In the genomic region with DNA sequence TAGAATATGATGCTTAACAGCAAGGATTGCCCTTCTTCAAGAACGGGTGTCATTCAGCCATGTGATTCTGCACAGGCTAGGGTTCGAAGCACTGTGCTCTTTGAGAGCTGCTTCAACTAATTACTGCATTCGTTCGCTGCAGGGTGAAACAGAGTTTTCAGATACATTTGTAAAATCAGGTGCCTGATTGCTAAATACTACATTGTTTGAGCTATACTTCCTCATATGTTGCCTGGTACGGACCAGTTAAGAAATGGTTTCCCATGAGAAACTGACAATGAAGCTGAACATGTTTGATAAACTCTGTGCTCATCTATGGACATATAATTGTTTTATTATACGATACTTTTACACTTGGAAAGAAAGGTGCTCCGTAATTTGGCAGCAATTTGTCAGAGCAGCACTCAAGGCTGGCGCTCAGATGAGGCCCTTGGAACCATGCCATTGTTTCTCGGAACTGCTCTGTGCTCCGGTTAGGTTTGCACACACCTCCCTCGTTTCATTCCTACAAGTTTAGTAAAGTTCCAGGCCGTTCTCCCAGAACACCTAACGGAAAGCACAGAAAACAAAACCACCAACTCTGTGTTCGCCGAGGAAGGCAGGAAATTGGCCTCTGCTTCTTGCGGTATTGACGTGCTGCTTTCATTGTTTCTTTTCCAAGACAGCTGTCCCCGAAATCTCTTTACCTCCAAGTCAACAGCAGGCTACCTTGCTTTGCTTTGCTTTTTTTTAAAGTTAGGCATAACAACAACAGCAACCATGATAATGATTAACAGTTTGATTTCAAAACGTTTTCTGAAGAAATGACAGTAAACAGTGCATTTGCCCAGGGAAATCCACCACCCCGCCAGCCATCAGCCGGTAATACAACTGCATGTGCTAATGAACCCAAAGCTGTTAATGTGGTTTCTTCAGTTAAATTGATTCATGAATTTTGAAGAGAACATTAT, we compare ENCODE assay signal across 8 cellular contexts.
DNase-seq lines count a peak whose midpoint lies in the region; ATAC-seq and TF ChIP-seq lines count a peak whose summit lies in the region.

No MANE protein-coding gene starts in this region.

- H2AK5ac ChIP-seq in H9 (ENCODE audit: insufficient read length, low read length) = no peak overlapping the region

- no peak overlapping the region for H3K56ac ChIP-seq in H9 (ENCODE audit: insufficient read length, low read depth, low read length)

- no peak overlapping the region for H3K4ac ChIP-seq in H9 (ENCODE audit: low read depth, low read length)

- no peak for ATAC-seq in naive B cell (ENCODE audit: low read depth in 2 of 2)
- no peak for ATAC-seq in HG03442 (IDR thresholded peaks at IDR 0.05; ENCODE audit: unreplicated experiment)
- ATAC-seq in activated T-helper 17 cell treated with anti-CD3 and anti-CD28 coated beads, Interleukin-2, amount 50 U/mL, for 72 hours (replicated peaks) = no peak

- H2BK15ac ChIP-seq in H9 (ENCODE audit: low read depth, low read length) = no peak overlapping the region

- H2AFZ ChIP-seq in H9 (ENCODE audit: low read length) (no peak overlapping the region), hepatocyte (no peak overlapping the region)

- H3K9me3 Mint-ChIP-seq in H9 = peaks cover 19 to 21% of the 10 kb centered on the region in 2 experiments
- H3K9me3 Mint-ChIP-seq in naive B cell = peaks cover 10 to 26% (median 21%) of the 10 kb centered on the region in 7 donors
- peaks cover 14% of the 10 kb centered on the region for H3K9me3 Mint-ChIP-seq in activated T-helper 17 cell treated with anti-CD3 and anti-CD28 coated beads, Interleukin-2, amount 50 U/mL, for 72 hours

- DNase-seq in ACHN = peak; percentile 2
- DNase-seq in H9 = peak; percentile 14
- peak; percentile 21 for DNase-seq in choroid plexus epithelial cell (ENCODE audit: low read depth)
- no peak for DNase-seq in naive B cell
- DNase-seq in hepatocyte (ENCODE audit: low spot score) = no peak
- DNase-seq in NCI-H1048 (lab: John Stamatoyannopoulos, UW) = no peak

- H2BK12ac ChIP-seq in H9 (ENCODE audit: insufficient read length, low read depth, low read length) = no peak overlapping the region

- no peaks in the 10 kb centered on the region for H3K79me2 ChIP-seq in H9 (ENCODE audit: insufficient read depth, low read length)
- H3K79me2 ChIP-seq in hepatocyte = no peaks in the 10 kb centered on the region

- H3K9me3 ChIP-seq in H9 (ENCODE audit: control insufficient read depth, low read depth, low read length) = no peaks in the 10 kb centered on the region
- no peaks in the 10 kb centered on the region for H3K9me3 ChIP-seq in hepatocyte (ENCODE audit: low read depth)

- H3K9ac ChIP-seq in H9 (ENCODE audit: extremely low read depth, insufficient read length, low read length) = no peak overlapping the region

- no peaks in the 10 kb centered on the region for H3K4me1 ChIP-seq in H9 (ENCODE audit: insufficient read depth, low read length)
- no peaks in the 10 kb centered on the region for H3K4me1 ChIP-seq in hepatocyte (ENCODE audit: insufficient read depth)

- H3K27ac Mint-ChIP-seq in H9 = no peak overlapping the region; a peak in 1 of 7 replicates
- H3K27ac Mint-ChIP-seq in naive B cell = peak overlapping the region in 1 of 6 donors; percentile 70
- H3K27ac Mint-ChIP-seq in activated T-helper 17 cell treated with anti-CD3 and anti-CD28 coated beads, Interleukin-2, amount 50 U/mL, for 72 hours = no peak overlapping the region

- H3K79me1 ChIP-seq in H9 (ENCODE audit: insufficient read depth, low read depth, low read length, poor library complexity, severe bottlenecking) = no peaks in the 10 kb centered on the region

- no peak overlapping the region for H3T11ph ChIP-seq in H9 (ENCODE audit: low read length)

- TF ChIP-seq CTCF in H9 (conservative IDR thresholded peaks at IDR 0.05) = no peak
- no peak for TF ChIP-seq CTCF in choroid plexus epithelial cell (conservative IDR thresholded peaks at IDR 0.05; ENCODE audit: low read depth, low read length)
- TF ChIP-seq CTCF in hepatocyte (IDR thresholded peaks at IDR 0.05; ENCODE audit: poor library complexity) = no peak

- no peak overlapping the region for H2BK120ac ChIP-seq in H9 (ENCODE audit: low read depth, low read length, poor library complexity, severe bottlenecking)

- H3K9me2 ChIP-seq in hepatocyte (replicated peaks; ENCODE audit: insufficient read depth) = no peaks in the 10 kb centered on the region

- H3K23ac ChIP-seq in H9 (ENCODE audit: insufficient read length, low read depth, low read length) = no peak overlapping the region

- H3K4me3 Mint-ChIP-seq in H9 (no peak overlapping the region), naive B cell (peak overlapping the region in 5 of 8 donors; percentile 9 to 63 (median 48))
- no peak overlapping the region for H3K4me3 Mint-ChIP-seq in activated T-helper 17 cell treated with anti-CD3 and anti-CD28 coated beads, Interleukin-2, amount 50 U/mL, for 72 hours

- H3K36me3 Mint-ChIP-seq in H9 (ENCODE audit: insufficient read depth in 1 of 3, low read depth in 3 of 3) (peaks cover 3 to 22% (median 19%) of the 10 kb centered on the region in 3 experiments; a peak in 5 of 7 replicates), naive B cell (peaks cover 35 to 51% of the 10 kb centered on the region in 2 donors)
- H3K36me3 Mint-ChIP-seq in activated T-helper 17 cell treated with anti-CD3 and anti-CD28 coated beads, Interleukin-2, amount 50 U/mL, for 72 hours (ENCODE audit: low read depth) = peaks cover 47% of the 10 kb centered on the region

- H3K14ac ChIP-seq in H9 (ENCODE audit: insufficient read depth, low read length) = no peak overlapping the region

- H3K36me3 ChIP-seq in hepatocyte (replicated peaks; ENCODE audit: insufficient read depth, low read depth) = no peaks in the 10 kb centered on the region

- no peaks in the 10 kb centered on the region for H4K20me1 ChIP-seq in H9 (ENCODE audit: control insufficient read depth, insufficient read depth, insufficient read length)
- no peaks in the 10 kb centered on the region for H4K20me1 ChIP-seq in hepatocyte (ENCODE audit: insufficient read depth, poor library complexity, severe bottlenecking)

- H3K4me3 ChIP-seq in choroid plexus epithelial cell (ENCODE audit: low read depth, low read length) = no peak overlapping the region
- H3K4me3 ChIP-seq in hepatocyte = no peak overlapping the region

- H3K18ac ChIP-seq in H9 (ENCODE audit: insufficient read length, low read depth, low read length) = no peak overlapping the region

- no peak overlapping the region for H3K27ac ChIP-seq in H9 (ENCODE audit: insufficient read length, low read depth, low read length)
- no peak overlapping the region for H3K27ac ChIP-seq in hepatocyte

- H3K4me1 Mint-ChIP-seq in H9 (peaks cover 3 to 10% of the 10 kb centered on the region in 2 experiments; a peak in 2 of 4 replicates), naive B cell (peaks cover 7 to 22% (median 18%) of the 10 kb centered on the region in 3 donors)
- H3K4me1 Mint-ChIP-seq in activated T-helper 17 cell treated with anti-CD3 and anti-CD28 coated beads, Interleukin-2, amount 50 U/mL, for 72 hours = peaks cover 4% of the 10 kb centered on the region

- H2BK5ac ChIP-seq in H9 (ENCODE audit: insufficient read length, low read length) = no peak overlapping the region

- H2BK20ac ChIP-seq in H9 (ENCODE audit: low read depth, low read length, poor library complexity, severe bottlenecking) = no peak overlapping the region

- no peak overlapping the region for H4K8ac ChIP-seq in H9 (replicated peaks; ENCODE audit: insufficient read length, low read depth, low read length)

- H3K23me2 ChIP-seq in H9 (ENCODE audit: insufficient read length, low read depth, low read length, poor library complexity, severe bottlenecking) = no peaks in the 10 kb centered on the region

- in situ Hi-C loops in ACHN (cut with HindIII; ENCODE audit: low pct_ligation_motif_present, low pct_unique_long_range_greater_than_20kb, low sequenced_read_pairs) = no loop called here

- H4K91ac ChIP-seq in H9 (ENCODE audit: insufficient read length, low read depth, low read length) = no peak overlapping the region

- no CpG with 5 or more reads among the region's 21 CpGs for WGBS in H9 (ENCODE audit: extremely low coverage, insufficient read length, low lambda C conversion rate)
- WGBS in hepatocyte (ENCODE audit: low lambda C conversion rate, missing lambda C conversion rate) = 80% methylated on average over 21 of the region's 21 CpGs

- H3K27me3 Mint-ChIP-seq in H9 (ENCODE audit: low read depth) = peaks cover 3% of the 10 kb centered on the region; the same call in 1 of the 2 replicates
- H3K27me3 Mint-ChIP-seq in naive B cell = no peaks in the 10 kb centered on the region
- H3K27me3 Mint-ChIP-seq in activated T-helper 17 cell treated with anti-CD3 and anti-CD28 coated beads, Interleukin-2, amount 50 U/mL, for 72 hours = no peaks in the 10 kb centered on the region

- H3K27me3 ChIP-seq in H9 (ENCODE audit: insufficient read depth, low read length) = no peaks in the 10 kb centered on the region
- no peaks in the 10 kb centered on the region for H3K27me3 ChIP-seq in hepatocyte

- H3K4me2 ChIP-seq in H9 (ENCODE audit: insufficient read depth, insufficient read length, low read length) (no peak overlapping the region), hepatocyte (no peak overlapping the region)

- no peak overlapping the region for H4K5ac ChIP-seq in H9 (ENCODE audit: insufficient read length, low read depth, low read length)

Comparison
In these comparisons a context has a peak if more than half of its experiments do, and no peak if none do; other contexts are left out.
1. DNase-seq: peak in ACHN (single experiment), H9 (single experiment) and choroid plexus epithelial cell (single experiment); none in naive B cell (single experiment), hepatocyte (single experiment) and NCI-H1048 (single experiment).
2. H3K4me3 Mint-ChIP-seq: peak in naive B cell (5 of 8); none in H9 (0 of 2) and activated T-helper 17 cell treated with anti-CD3 and anti-CD28 coated beads, Interleukin-2, amount 50 U/mL, for 72 hours (single experiment).